Comparison of ENCODE assay signal across 12 cellular contexts in genomic region chr5:148452499-148453193, GRCh38.
DNase-seq lines count a peak whose midpoint lies in the region; ATAC-seq and TF ChIP-seq lines count a peak whose summit lies in the region.
"Had no signal": no experiment of that assay in that cellular context is flagged by ENCODE, and none has a peak within 500 bp of the region (broad histone marks: within the 10 kb centered on the region; RNA-seq: fewer than 3 reads in every experiment).

No MANE protein-coding gene starts in this region.

- H3K4me1 ChIP-seq in heart right ventricle: peaks cover 3 to 43% (median 21%) of the 10 kb centered on the region in 9 donors
- no peaks in the 10 kb centered on the region for H3K4me1 ChIP-seq in right cardiac atrium (ENCODE audit: control insufficient read depth, insufficient read depth, low read length)
- H3K4me1 ChIP-seq in CD4-positive, alpha-beta memory T cell (ENCODE audit: insufficient read depth, low read length): no peaks in the 10 kb centered on the region

- intact Hi-C loops in activated CD4-positive, alpha-beta T cell treated with anti-CD3 and anti-CD28 coated beads, Interleukin-2, amount 10 ng/mL, durations not matched to agents 24 days and 14 days (cut with micrococcal nuclease): no loop called here
- intact Hi-C loops in heart right ventricle (cut with DNase I) (no loop called here), right cardiac atrium (cut with DNase I) (loop anchor here in 1 of 4 donors (5.0 kb wide), 1 partner anchor 200 kb away; the partner anchor contains the start of gene HTR4), CD14-positive monocyte (cut with micrococcal nuclease) (no loop called here)
- intact Hi-C loops in CD4-positive, alpha-beta memory T cell (cut with micrococcal nuclease): no loop called here

- H3K36me3 ChIP-seq in heart right ventricle: no peaks in the 10 kb centered on the region
- H3K36me3 ChIP-seq in CD4-positive, alpha-beta memory T cell (ENCODE audit: insufficient read depth, low read length): no peaks in the 10 kb centered on the region

- ATAC-seq in heart right ventricle (peak; percentile 66 to 92 (median 82)), right cardiac atrium (peak; percentile 79 to 87)
- ATAC-seq: HCT116 had no signal

- 45 to 49% methylated on average over 10 of the region's 10 CpGs for WGBS in heart right ventricle, 2 donors
- 43% methylated on average over 10 of the region's 10 CpGs for WGBS in right cardiac atrium

- no peaks in the 10 kb centered on the region for H3K9me3 Mint-ChIP-seq in activated CD4-positive, alpha-beta T cell treated with anti-CD3 and anti-CD28 coated beads, Interleukin-2, amount 10 ng/mL, durations not matched to agents 24 days and 14 days
- no peaks in the 10 kb centered on the region for H3K9me3 Mint-ChIP-seq in activated CD4-positive, alpha-beta T cell treated with anti-CD3 and anti-CD28 coated beads, Interleukin-2, amount 10 ng/mL, durations not matched to agents 7 days and 5 days
- H3K9me3 Mint-ChIP-seq in CD4-positive, alpha-beta memory T cell: no peaks in the 10 kb centered on the region
- no peaks in the 10 kb centered on the region for H3K9me3 Mint-ChIP-seq in CD14-positive monocyte

- POLR2A ChIA-PET in activated CD4-positive, alpha-beta T cell treated with anti-CD3 and anti-CD28 coated beads, Interleukin-2, amount 10 ng/mL, durations not matched to agents 7 days and 5 days (lab: Charles Lee): no interaction called here
- POLR2A ChIA-PET in CD4-positive, alpha-beta memory T cell (lab: Charles Lee; ENCODE audit: partially characterized antibody): interaction anchor here (0.8 kb wide), 1 partner anchor 278 kb away, joined by 3 read pairs; no protein-coding TSS in a partner anchor

- H3K27ac ChIP-seq in heart right ventricle: peak overlapping the region; percentile 40 to 82 (median 74)
- H3K27ac ChIP-seq in right cardiac atrium (ENCODE audit: low read length): peak overlapping the region; percentile 94
- H3K27ac ChIP-seq in CD4-positive, alpha-beta memory T cell (ENCODE audit: low read depth, low read length): no peak overlapping the region
- H3K27ac ChIP-seq: 22Rv1, HL-60 had no signal

- TF ChIP-seq CTCF in heart right ventricle (IDR thresholded peaks at IDR 0.05) (no peak), CD14-positive monocyte (IDR thresholded peaks at IDR 0.05) (no peak)

- no peaks in the 10 kb centered on the region for H3K4me1 Mint-ChIP-seq in activated CD4-positive, alpha-beta T cell treated with anti-CD3 and anti-CD28 coated beads, Interleukin-2, amount 10 ng/mL, durations not matched to agents 24 days and 14 days
- H3K4me1 Mint-ChIP-seq in activated CD4-positive, alpha-beta T cell treated with anti-CD3 and anti-CD28 coated beads, Interleukin-2, amount 10 ng/mL, durations not matched to agents 7 days and 5 days: no peaks in the 10 kb centered on the region
- peaks cover 0 to 1% (median under 1%) of the 10 kb centered on the region in 4 donors for H3K4me1 Mint-ChIP-seq in CD4-positive, alpha-beta memory T cell
- H3K4me1 Mint-ChIP-seq in CD14-positive monocyte: no peaks in the 10 kb centered on the region

- H3K4me3 Mint-ChIP-seq in activated CD4-positive, alpha-beta T cell treated with anti-CD3 and anti-CD28 coated beads, Interleukin-2, amount 10 ng/mL, durations not matched to agents 24 days and 14 days: no peak overlapping the region
- H3K4me3 Mint-ChIP-seq in activated CD4-positive, alpha-beta T cell treated with anti-CD3 and anti-CD28 coated beads, Interleukin-2, amount 10 ng/mL, durations not matched to agents 7 days and 5 days: no peak overlapping the region
- no peak overlapping the region for H3K4me3 Mint-ChIP-seq in CD4-positive, alpha-beta memory T cell
- no peak overlapping the region for H3K4me3 Mint-ChIP-seq in CD14-positive monocyte

- H3K27me3 ChIP-seq in heart right ventricle (no peaks in the 10 kb centered on the region), right cardiac atrium (ENCODE audit: control insufficient read depth, insufficient read depth) (no peaks in the 10 kb centered on the region)
- no peaks in the 10 kb centered on the region for H3K27me3 ChIP-seq in CD4-positive, alpha-beta memory T cell (ENCODE audit: insufficient read depth, low read length)

- CTCF ChIA-PET in activated CD4-positive, alpha-beta T cell treated with anti-CD3 and anti-CD28 coated beads, Interleukin-2, amount 10 ng/mL, durations not matched to agents 7 days and 5 days (lab: Charles Lee): interaction anchor here (1.9 kb wide), 1 partner anchor 12 kb away, joined by 6 read pairs; no protein-coding TSS in a partner anchor
- CTCF ChIA-PET in CD4-positive, alpha-beta memory T cell (lab: Charles Lee; ENCODE audit: partially characterized antibody): interaction anchor here (0.9 to 1.1 kb wide), 2 partner anchors 9 to 11 kb away, joined by 3 to 6 read pairs; no protein-coding TSS in a partner anchor

- peak; percentile 50 for DNase-seq in activated CD4-positive, alpha-beta T cell treated with anti-CD3 and anti-CD28 coated beads, Interleukin-2, amount 10 ng/mL, durations not matched to agents 24 days and 14 days
- no peak for DNase-seq in activated CD4-positive, alpha-beta T cell treated with anti-CD3 and anti-CD28 coated beads, Interleukin-2, amount 10 ng/mL, durations not matched to agents 7 days and 5 days
- DNase-seq in heart right ventricle (peak; percentile 39 to 58), right cardiac atrium (peak; percentile 59 to 76 (median 71)), GM19240 (ENCODE audit: insufficient read length, low spot score) (no peak), NCI-H2227 treated with DMSO at 0.1 percent for 48 hours (lab: John Stamatoyannopoulos, UW) (no peak), CD14-positive monocyte (ENCODE audit: low spot score) (no peak)
- DNase-seq in CD4-positive, alpha-beta memory T cell: no peak
- DNase-seq: DMS 273 treated with DMSO at 0.1 percent for 48 hours had no signal

- H3K9me3 ChIP-seq in heart right ventricle: no peaks in the 10 kb centered on the region
- no peaks in the 10 kb centered on the region for H3K9me3 ChIP-seq in right cardiac atrium (ENCODE audit: control insufficient read depth, low read length)
- no peaks in the 10 kb centered on the region for H3K9me3 ChIP-seq in CD4-positive, alpha-beta memory T cell (ENCODE audit: control insufficient read depth in 1 of 2, low read length in 2 of 2)

- peak overlapping the region in 5 of 10 donors; percentile 0 to 27 (median 11) for H3K4me3 ChIP-seq in heart right ventricle
- H3K4me3 ChIP-seq in right cardiac atrium (ENCODE audit: low read length): no peak overlapping the region
- H3K4me3 ChIP-seq in CD4-positive, alpha-beta memory T cell (ENCODE audit: low read length in 2 of 2): no peak overlapping the region

- H3K27ac Mint-ChIP-seq in activated CD4-positive, alpha-beta T cell treated with anti-CD3 and anti-CD28 coated beads, Interleukin-2, amount 10 ng/mL, durations not matched to agents 24 days and 14 days: no peak overlapping the region
- H3K27ac Mint-ChIP-seq in activated CD4-positive, alpha-beta T cell treated with anti-CD3 and anti-CD28 coated beads, Interleukin-2, amount 10 ng/mL, durations not matched to agents 7 days and 5 days: no peak overlapping the region
- no peak overlapping the region for H3K27ac Mint-ChIP-seq in CD4-positive, alpha-beta memory T cell
- no peak overlapping the region for H3K27ac Mint-ChIP-seq in CD14-positive monocyte

- H3K27me3 Mint-ChIP-seq in activated CD4-positive, alpha-beta T cell treated with anti-CD3 and anti-CD28 coated beads, Interleukin-2, amount 10 ng/mL, durations not matched to agents 24 days and 14 days: no peaks in the 10 kb centered on the region
- no peaks in the 10 kb centered on the region for H3K27me3 Mint-ChIP-seq in activated CD4-positive, alpha-beta T cell treated with anti-CD3 and anti-CD28 coated beads, Interleukin-2, amount 10 ng/mL, durations not matched to agents 7 days and 5 days
- peaks cover 1 to 9% of the 10 kb centered on the region in 2 donors for H3K27me3 Mint-ChIP-seq in CD4-positive, alpha-beta memory T cell
- no peaks in the 10 kb centered on the region for H3K27me3 Mint-ChIP-seq in CD14-positive monocyte (ENCODE audit: low read depth in 3 of 3)

- no peaks in the 10 kb centered on the region for H3K36me3 Mint-ChIP-seq in activated CD4-positive, alpha-beta T cell treated with anti-CD3 and anti-CD28 coated beads, Interleukin-2, amount 10 ng/mL, durations not matched to agents 24 days and 14 days (ENCODE audit: low read depth)
- H3K36me3 Mint-ChIP-seq in activated CD4-positive, alpha-beta T cell treated with anti-CD3 and anti-CD28 coated beads, Interleukin-2, amount 10 ng/mL, durations not matched to agents 7 days and 5 days (ENCODE audit: low read depth): no peaks in the 10 kb centered on the region
- H3K36me3 Mint-ChIP-seq in CD4-positive, alpha-beta memory T cell: no peaks in the 10 kb centered on the region
- peaks cover 0 to 2% of the 10 kb centered on the region in 2 donors for H3K36me3 Mint-ChIP-seq in CD14-positive monocyte

Comparison
In these comparisons a context has a peak if more than half of its experiments do, and no peak if none do; other contexts are left out.
1. DNase-seq: peak in activated CD4-positive, alpha-beta T cell treated with anti-CD3 and anti-CD28 coated beads, Interleukin-2, amount 10 ng/mL, durations not matched to agents 24 days and 14 days (single experiment), heart right ventricle (2 of 2) and right cardiac atrium (3 of 3); none in activated CD4-positive, alpha-beta T cell treated with anti-CD3 and anti-CD28 coated beads, Interleukin-2, amount 10 ng/mL, durations not matched to agents 7 days and 5 days (single experiment), GM19240 (single experiment), CD4-positive, alpha-beta memory T cell (0 of 5), NCI-H2227 treated with DMSO at 0.1 percent for 48 hours (single experiment) and CD14-positive monocyte (single experiment).